In the genomic region with DNA sequence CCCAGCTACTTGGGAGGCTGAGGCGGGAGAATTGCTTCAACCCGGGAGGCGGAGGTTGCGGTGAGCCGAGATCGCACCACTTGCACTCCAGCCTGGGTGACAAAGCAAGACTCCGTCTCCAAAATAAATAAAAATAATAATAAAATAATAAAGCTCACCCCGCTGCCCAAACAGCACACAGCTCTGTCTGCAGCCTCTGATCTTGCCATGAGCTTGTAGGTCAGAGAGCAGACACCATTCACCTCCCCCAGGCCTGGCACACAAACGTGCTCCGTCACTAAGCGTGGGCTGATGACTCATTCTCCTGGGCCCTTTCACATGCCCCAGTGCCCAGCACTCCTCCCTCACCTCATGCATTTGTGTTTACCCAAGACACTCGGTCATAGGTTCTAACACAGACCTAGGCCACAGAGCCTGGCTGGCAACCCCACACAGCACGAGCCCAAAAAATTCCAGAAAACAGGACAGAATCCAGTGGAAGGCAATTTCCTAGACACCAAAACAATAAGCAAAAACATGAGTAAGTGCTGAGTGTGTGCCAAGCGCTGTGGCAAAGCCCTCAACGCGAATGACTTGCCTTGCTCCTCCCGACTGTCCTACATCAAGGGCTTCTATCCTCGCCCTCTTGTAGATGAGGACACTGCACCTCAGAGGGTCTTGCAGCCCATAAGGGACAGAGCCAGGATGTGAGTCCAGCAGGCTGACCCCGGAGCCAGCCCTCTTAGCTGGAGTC, we compare ENCODE assay signal across 1 cellular context.
TF ChIP-seq lines count a peak whose summit lies in the region.

No MANE protein-coding gene starts in this region.

TF ChIP-seq in HepG2, 621 proteins besides CTCF, POLR2A, EP300 and RAD21 (continued from another document and continues in another):
- TF ChIP-seq, protein P1, sequence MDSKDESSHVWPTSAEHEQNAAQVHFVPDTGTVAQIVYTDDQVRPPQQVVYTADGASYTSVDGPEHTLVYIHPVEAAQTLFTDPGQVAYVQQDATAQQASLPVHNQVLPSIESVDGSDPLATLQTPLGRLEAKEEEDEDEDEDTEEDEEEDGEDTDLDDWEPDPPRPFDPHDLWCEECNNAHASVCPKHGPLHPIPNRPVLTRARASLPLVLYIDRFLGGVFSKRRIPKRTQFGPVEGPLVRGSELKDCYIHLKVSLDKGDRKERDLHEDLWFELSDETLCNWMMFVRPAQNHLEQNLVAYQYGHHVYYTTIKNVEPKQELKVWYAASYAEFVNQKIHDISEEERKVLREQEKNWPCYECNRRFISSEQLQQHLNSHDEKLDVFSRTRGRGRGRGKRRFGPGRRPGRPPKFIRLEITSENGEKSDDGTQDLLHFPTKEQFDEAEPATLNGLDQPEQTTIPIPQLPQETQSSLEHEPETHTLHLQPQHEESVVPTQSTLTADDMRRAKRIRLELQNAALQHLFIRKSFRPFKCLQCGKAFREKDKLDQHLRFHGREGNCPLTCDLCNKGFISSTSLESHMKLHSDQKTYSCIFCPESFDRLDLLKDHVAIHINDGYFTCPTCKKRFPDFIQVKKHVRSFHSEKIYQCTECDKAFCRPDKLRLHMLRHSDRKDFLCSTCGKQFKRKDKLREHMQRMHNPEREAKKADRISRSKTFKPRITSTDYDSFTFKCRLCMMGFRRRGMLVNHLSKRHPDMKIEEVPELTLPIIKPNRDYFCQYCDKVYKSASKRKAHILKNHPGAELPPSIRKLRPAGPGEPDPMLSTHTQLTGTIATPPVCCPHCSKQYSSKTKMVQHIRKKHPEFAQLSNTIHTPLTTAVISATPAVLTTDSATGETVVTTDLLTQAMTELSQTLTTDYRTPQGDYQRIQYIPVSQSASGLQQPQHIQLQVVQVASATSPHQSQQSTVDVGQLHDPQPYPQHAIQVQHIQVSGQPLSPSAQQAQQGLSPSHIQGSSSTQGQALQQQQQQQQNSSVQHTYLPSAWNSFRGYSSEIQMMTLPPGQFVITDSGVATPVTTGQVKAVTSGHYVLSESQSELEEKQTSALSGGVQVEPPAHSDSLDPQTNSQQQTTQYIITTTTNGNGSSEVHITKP (CRISPR knock-in tag; IDR thresholded peaks at IDR 0.05; ENCODE audit: low read depth), result peak; percentile 88
- TF ChIP-seq EHMT2 (IDR thresholded peaks at IDR 0.05; ENCODE audit: borderline replicate concordance, low read depth, low read length), result 0 out of 2 replicates have a peak, but pooled peaks have one; percentile 61
- TF ChIP-seq ZNF672 (CRISPR knock-in tag; IDR thresholded peaks at IDR 0.05), result no peak
- no peak for TF ChIP-seq SRF (IDR thresholded peaks at IDR 0.05; ENCODE audit: low read depth, low read length)
- peak; percentile 79 for TF ChIP-seq ZNF501 (CRISPR knock-in tag; IDR thresholded peaks at IDR 0.05)
- TF ChIP-seq SMYD3 (CRISPR knock-in tag; IDR thresholded peaks at IDR 0.05), result no peak
- peak; percentile 16; the same call in 1 of the 2 replicates for TF ChIP-seq CHD2 (IDR thresholded peaks at IDR 0.05; ENCODE audit: low read depth, low read length)
- TF ChIP-seq, protein P2, sequence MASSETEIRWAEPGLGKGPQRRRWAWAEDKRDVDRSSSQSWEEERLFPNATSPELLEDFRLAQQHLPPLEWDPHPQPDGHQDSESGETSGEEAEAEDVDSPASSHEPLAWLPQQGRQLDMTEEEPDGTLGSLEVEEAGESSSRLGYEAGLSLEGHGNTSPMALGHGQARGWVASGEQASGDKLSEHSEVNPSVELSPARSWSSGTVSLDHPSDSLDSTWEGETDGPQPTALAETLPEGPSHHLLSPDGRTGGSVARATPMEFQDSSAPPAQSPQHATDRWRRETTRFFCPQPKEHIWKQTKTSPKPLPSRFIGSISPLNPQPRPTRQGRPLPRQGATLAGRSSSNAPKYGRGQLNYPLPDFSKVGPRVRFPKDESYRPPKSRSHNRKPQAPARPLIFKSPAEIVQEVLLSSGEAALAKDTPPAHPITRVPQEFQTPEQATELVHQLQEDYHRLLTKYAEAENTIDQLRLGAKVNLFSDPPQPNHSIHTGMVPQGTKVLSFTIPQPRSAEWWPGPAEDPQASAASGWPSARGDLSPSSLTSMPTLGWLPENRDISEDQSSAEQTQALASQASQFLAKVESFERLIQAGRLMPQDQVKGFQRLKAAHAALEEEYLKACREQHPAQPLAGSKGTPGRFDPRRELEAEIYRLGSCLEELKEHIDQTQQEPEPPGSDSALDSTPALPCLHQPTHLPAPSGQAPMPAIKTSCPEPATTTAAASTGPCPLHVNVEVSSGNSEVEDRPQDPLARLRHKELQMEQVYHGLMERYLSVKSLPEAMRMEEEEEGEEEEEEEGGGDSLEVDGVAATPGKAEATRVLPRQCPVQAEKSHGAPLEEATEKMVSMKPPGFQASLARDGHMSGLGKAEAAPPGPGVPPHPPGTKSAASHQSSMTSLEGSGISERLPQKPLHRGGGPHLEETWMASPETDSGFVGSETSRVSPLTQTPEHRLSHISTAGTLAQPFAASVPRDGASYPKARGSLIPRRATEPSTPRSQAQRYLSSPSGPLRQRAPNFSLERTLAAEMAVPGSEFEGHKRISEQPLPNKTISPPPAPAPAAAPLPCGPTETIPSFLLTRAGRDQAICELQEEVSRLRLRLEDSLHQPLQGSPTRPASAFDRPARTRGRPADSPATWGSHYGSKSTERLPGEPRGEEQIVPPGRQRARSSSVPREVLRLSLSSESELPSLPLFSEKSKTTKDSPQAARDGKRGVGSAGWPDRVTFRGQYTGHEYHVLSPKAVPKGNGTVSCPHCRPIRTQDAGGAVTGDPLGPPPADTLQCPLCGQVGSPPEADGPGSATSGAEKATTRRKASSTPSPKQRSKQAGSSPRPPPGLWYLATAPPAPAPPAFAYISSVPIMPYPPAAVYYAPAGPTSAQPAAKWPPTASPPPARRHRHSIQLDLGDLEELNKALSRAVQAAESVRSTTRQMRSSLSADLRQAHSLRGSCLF (CRISPR knock-in tag; IDR thresholded peaks at IDR 0.05; ENCODE audit: borderline replicate concordance), result no peak
- no peak; the same call in 1 of the 2 replicates for TF ChIP-seq ZNF567 (CRISPR knock-in tag; IDR thresholded peaks at IDR 0.05; ENCODE audit: borderline replicate concordance)
- TF ChIP-seq NR0B2 (CRISPR knock-in tag; IDR thresholded peaks at IDR 0.05), result no peak
- peak; percentile 38 for TF ChIP-seq HHEX (CRISPR knock-in tag; IDR thresholded peaks at IDR 0.05)
- TF ChIP-seq ZNF83 (CRISPR knock-in tag; IDR thresholded peaks at IDR 0.05; ENCODE audit: borderline replicate concordance), result no peak
- no peak for TF ChIP-seq MED8 (CRISPR knock-in tag; IDR thresholded peaks at IDR 0.05; ENCODE audit: insufficient replicate concordance)
- no peak for TF ChIP-seq ZNF557 (CRISPR knock-in tag; IDR thresholded peaks at IDR 0.05)
- TF ChIP-seq ZNF326 (CRISPR knock-in tag; IDR thresholded peaks at IDR 0.05; ENCODE audit: borderline replicate concordance), result no peak
- peak; percentile 90 for TF ChIP-seq CREB1 (IDR thresholded peaks at IDR 0.05)
- no peak; the same call in 1 of the 2 replicates for TF ChIP-seq CREB1 (CRISPR knock-in tag; IDR thresholded peaks at IDR 0.05)
- TF ChIP-seq KMT2A (CRISPR knock-in tag; IDR thresholded peaks at IDR 0.05), result no peak
- TF ChIP-seq, protein P3, sequence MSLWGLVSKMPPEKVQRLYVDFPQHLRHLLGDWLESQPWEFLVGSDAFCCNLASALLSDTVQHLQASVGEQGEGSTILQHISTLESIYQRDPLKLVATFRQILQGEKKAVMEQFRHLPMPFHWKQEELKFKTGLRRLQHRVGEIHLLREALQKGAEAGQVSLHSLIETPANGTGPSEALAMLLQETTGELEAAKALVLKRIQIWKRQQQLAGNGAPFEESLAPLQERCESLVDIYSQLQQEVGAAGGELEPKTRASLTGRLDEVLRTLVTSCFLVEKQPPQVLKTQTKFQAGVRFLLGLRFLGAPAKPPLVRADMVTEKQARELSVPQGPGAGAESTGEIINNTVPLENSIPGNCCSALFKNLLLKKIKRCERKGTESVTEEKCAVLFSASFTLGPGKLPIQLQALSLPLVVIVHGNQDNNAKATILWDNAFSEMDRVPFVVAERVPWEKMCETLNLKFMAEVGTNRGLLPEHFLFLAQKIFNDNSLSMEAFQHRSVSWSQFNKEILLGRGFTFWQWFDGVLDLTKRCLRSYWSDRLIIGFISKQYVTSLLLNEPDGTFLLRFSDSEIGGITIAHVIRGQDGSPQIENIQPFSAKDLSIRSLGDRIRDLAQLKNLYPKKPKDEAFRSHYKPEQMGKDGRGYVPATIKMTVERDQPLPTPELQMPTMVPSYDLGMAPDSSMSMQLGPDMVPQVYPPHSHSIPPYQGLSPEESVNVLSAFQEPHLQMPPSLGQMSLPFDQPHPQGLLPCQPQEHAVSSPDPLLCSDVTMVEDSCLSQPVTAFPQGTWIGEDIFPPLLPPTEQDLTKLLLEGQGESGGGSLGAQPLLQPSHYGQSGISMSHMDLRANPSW (CRISPR knock-in tag; IDR thresholded peaks at IDR 0.05; ENCODE audit: borderline replicate concordance), result no peak
- TF ChIP-seq ZFYVE20 (CRISPR knock-in tag; IDR thresholded peaks at IDR 0.05; ENCODE audit: borderline replicate concordance, low read depth), result no peak
- TF ChIP-seq ZNF639 (CRISPR knock-in tag; conservative IDR thresholded peaks at IDR 0.05), result no peak; the same call in 1 of the 2 replicates
- peak; percentile 42; the same call in 1 of the 2 replicates for TF ChIP-seq ZNF414 (CRISPR knock-in tag; IDR thresholded peaks at IDR 0.05)
- peak; percentile 90 for TF ChIP-seq TEAD3 (CRISPR knock-in tag; optimal IDR thresholded peaks at IDR 0.05; ENCODE audit: borderline replicate concordance)
- TF ChIP-seq ZNF850 (CRISPR knock-in tag; conservative IDR thresholded peaks at IDR 0.05), result no peak
- TF ChIP-seq PHF8 (CRISPR knock-in tag; IDR thresholded peaks at IDR 0.05), result no peak
- TF ChIP-seq ZNF781 (CRISPR knock-in tag; IDR thresholded peaks at IDR 0.05; ENCODE audit: borderline replicate concordance, not compliant biosample characterization), result no peak
- no peak for TF ChIP-seq ZNF20 (CRISPR knock-in tag; IDR thresholded peaks at IDR 0.05)
- no peak for TF ChIP-seq ZNF513 (CRISPR knock-in tag; conservative IDR thresholded peaks at IDR 0.05)
- no peak for TF ChIP-seq ZNF549 (CRISPR knock-in tag; IDR thresholded peaks at IDR 0.05)
